Comparison of ENCODE assay signal across 9 cellular contexts in the genomic region with DNA sequence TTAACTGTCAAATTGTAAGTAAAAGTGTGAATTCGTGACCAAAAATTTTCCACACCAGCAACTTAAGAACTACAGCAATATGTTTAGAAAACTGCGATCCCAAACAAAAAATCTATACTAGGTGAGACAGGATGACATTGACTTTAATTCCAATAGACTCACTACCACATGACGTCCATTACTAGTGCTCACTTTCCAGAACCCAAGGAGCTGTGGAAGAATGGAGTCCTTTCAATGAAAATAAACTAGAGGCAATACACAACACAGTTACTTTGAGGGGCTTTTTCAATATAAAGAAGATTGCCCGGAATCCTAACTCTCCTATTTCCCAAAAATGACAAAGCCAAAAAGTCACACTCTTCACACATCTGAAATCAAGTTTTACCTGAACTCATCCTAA. TPM values are rescaled to one million over a fixed set of nuclear protein-coding genes. Genes with fewer than 3 reads are reported as not detected.
DNase-seq lines count a peak whose midpoint lies in the region; ATAC-seq and TF ChIP-seq lines count a peak whose summit lies in the region.
"Had no signal": no experiment of that assay in that cellular context is flagged by ENCODE, and none has a peak within 500 bp of the region (broad histone marks: within the 10 kb centered on the region; RNA-seq: fewer than 3 reads in every experiment).

No MANE protein-coding gene starts in this region.

- intact Hi-C loops in activated CD4-positive, alpha-beta memory T cell treated with anti-CD3 and anti-CD28 coated beads for 36 hours (cut with micrococcal nuclease) = loop anchor here (2.0 kb wide), 3 partner anchors 17 to 255 kb away; no protein-coding TSS in a partner anchor

- peak overlapping the region; percentile 74 for H3K4me3 ChIP-seq in H7 (ENCODE audit: insufficient read depth, low read depth, low read length)
- peak overlapping the region; percentile 95 for H3K4me3 ChIP-seq in hepatocyte
- peak overlapping the region; percentile 86 for H3K4me3 ChIP-seq in skeletal muscle satellite cell (ENCODE audit: low read length)
- H3K4me3 ChIP-seq in BE2C (ENCODE audit: low read depth, low read length) = no peak overlapping the region

- H3K27ac Mint-ChIP-seq in activated CD4-positive, alpha-beta memory T cell treated with anti-CD3 and anti-CD28 coated beads for 36 hours = no peak overlapping the region

- peak overlapping the region; percentile 93 for H3K9ac ChIP-seq in skeletal muscle satellite cell (ENCODE audit: low read depth, low read length)

- peaks cover 7% of the 10 kb centered on the region for H4K20me1 ChIP-seq in hepatocyte (ENCODE audit: insufficient read depth, poor library complexity, severe bottlenecking)

- WGBS in hepatocyte (ENCODE audit: low lambda C conversion rate, missing lambda C conversion rate) = 69% methylated on average over 4 of the region's 4 CpGs

- H3K4me2 ChIP-seq in hepatocyte (peak overlapping the region; percentile 88), skeletal muscle satellite cell (ENCODE audit: low read length) (peak overlapping the region; percentile 82)

- H3K4me1 ChIP-seq in hepatocyte (ENCODE audit: insufficient read depth) (peaks cover 5% of the 10 kb centered on the region), skeletal muscle satellite cell (ENCODE audit: control insufficient read depth, insufficient read depth, low read length) (peaks cover 41% of the 10 kb centered on the region), BE2C (no peaks in the 10 kb centered on the region)

- POLR2A ChIA-PET in activated CD4-positive, alpha-beta memory T cell treated with anti-CD3 and anti-CD28 coated beads for 36 hours (lab: Charles Lee) = no interaction called here
- POLR2A ChIA-PET in GM10248 (lab: Yijun Ruan, JAX) = no interaction called here

- H3K27ac ChIP-seq in hepatocyte = peak overlapping the region; percentile 93

- ATAC-seq in activated CD4-positive, CD25-positive, alpha-beta regulatory T cell treated with anti-CD3 and anti-CD28 coated beads, Interleukin-2, amount 50 U/mL, for 24 hours = no peak

- no peaks in the 10 kb centered on the region for H3K9me3 Mint-ChIP-seq in activated CD4-positive, alpha-beta memory T cell treated with anti-CD3 and anti-CD28 coated beads for 36 hours

- peaks cover 34% of the 10 kb centered on the region for H3K27me3 ChIP-seq in H7 (ENCODE audit: control insufficient read depth, insufficient read depth, low read length)
- no peaks in the 10 kb centered on the region for H3K27me3 ChIP-seq in hepatocyte
- H3K27me3 ChIP-seq in skeletal muscle satellite cell (ENCODE audit: control insufficient read depth, insufficient read depth, low read length) = no peaks in the 10 kb centered on the region
- peaks cover 70% of the 10 kb centered on the region for H3K27me3 ChIP-seq in BE2C

- CTCF ChIA-PET in activated CD4-positive, alpha-beta memory T cell treated with anti-CD3 and anti-CD28 coated beads for 36 hours (lab: Charles Lee) = interaction anchor here (1.0 kb wide), 1 partner anchor 256 kb away, joined by 3 read pairs; no protein-coding TSS in a partner anchor
- CTCF ChIA-PET in GM10248 (lab: Yijun Ruan, JAX) = interaction anchor here (1.2 to 2.0 kb wide), 3 partner anchors 11 to 197 kb away, joined by 3 to 6 read pairs (median 4); no protein-coding TSS in a partner anchor

- TF ChIP-seq CTCF in hepatocyte (IDR thresholded peaks at IDR 0.05; ENCODE audit: poor library complexity) = no peak
- no peak for TF ChIP-seq CTCF in BE2C (IDR thresholded peaks at IDR 0.05; ENCODE audit: low read depth, low read length)
- TF ChIP-seq CTCF in GM10248 (IDR thresholded peaks at IDR 0.05; ENCODE audit: control extremely low read depth, extremely low read depth, low read depth, missing control alignments) = no peak

- H3K9me2 ChIP-seq in hepatocyte (replicated peaks; ENCODE audit: insufficient read depth) = no peaks in the 10 kb centered on the region

- H2AFZ ChIP-seq in hepatocyte = peak overlapping the region; percentile 90

- no peaks in the 10 kb centered on the region for H3K36me3 Mint-ChIP-seq in activated CD4-positive, alpha-beta memory T cell treated with anti-CD3 and anti-CD28 coated beads for 36 hours

- H3K9me3 ChIP-seq in hepatocyte (ENCODE audit: low read depth) = no peaks in the 10 kb centered on the region
- no peaks in the 10 kb centered on the region for H3K9me3 ChIP-seq in skeletal muscle satellite cell (replicated peaks; ENCODE audit: low read length)
- no peaks in the 10 kb centered on the region; the same call in 1 of the 2 replicates for H3K9me3 ChIP-seq in BE2C

- peaks cover 14% of the 10 kb centered on the region for H3K4me1 Mint-ChIP-seq in activated CD4-positive, alpha-beta memory T cell treated with anti-CD3 and anti-CD28 coated beads for 36 hours (ENCODE audit: low read depth)

- peaks cover 51% of the 10 kb centered on the region for H3K79me2 ChIP-seq in hepatocyte

- peak overlapping the region; percentile 79 for H3K4me3 Mint-ChIP-seq in activated CD4-positive, alpha-beta memory T cell treated with anti-CD3 and anti-CD28 coated beads for 36 hours

- DNase-seq in H7 = no peak
- no peak for DNase-seq in activated CD4-positive, alpha-beta memory T cell treated with anti-CD3 and anti-CD28 coated beads for 36 hours
- no peak for DNase-seq in hepatocyte (ENCODE audit: low spot score)
- DNase-seq in BE2C = no peak
- DNase-seq in NCI-H345 (lab: John Stamatoyannopoulos, UW) = no peak
- DNase-seq in GM10248 (ENCODE audit: extremely low spot score) = no peak
- DNase-seq: NCI-H2171 had no signal

- peaks cover 37% of the 10 kb centered on the region for H3K27me3 Mint-ChIP-seq in activated CD4-positive, alpha-beta memory T cell treated with anti-CD3 and anti-CD28 coated beads for 36 hours

- H3K36me3 ChIP-seq in H7 (replicated peaks; ENCODE audit: control insufficient read depth, insufficient read depth, low read length) (no peaks in the 10 kb centered on the region), hepatocyte (replicated peaks; ENCODE audit: insufficient read depth, low read depth) (no peaks in the 10 kb centered on the region), skeletal muscle satellite cell (ENCODE audit: insufficient read depth, low read length) (peaks cover 27% of the 10 kb centered on the region), BE2C (no peaks in the 10 kb centered on the region)

RNA-seq across cellular contexts. Expression of a gene that starts 1.4 kb away (rescaled TPM):
- total RNA-seq in H7 (2014; rRNA removed; shearing (Covaris generic)) = 2.7 and 3.0 TPM in 2 replicates
- total RNA-seq in activated CD4-positive, alpha-beta memory T cell treated with anti-CD3 and anti-CD28 coated beads for 36 hours = 1 to 10 TPM; 3.2 to 3.5 TPM
- 71.0 and 83.2 TPM in 2 replicates for total RNA-seq in hepatocyte
- polyA plus RNA-seq in hepatocyte = 43.1 and 44.2 TPM in 2 replicates
- total RNA-seq in skeletal muscle satellite cell (2012; rRNA removed) = 159 and 170 TPM in 2 replicates
- 0.54 TPM for polyA plus RNA-seq in BE2C (2012; ENCODE audit: insufficient read depth, insufficient read length, low read depth)

Comparison
In these comparisons a context has a peak if more than half of its experiments do, and no peak if none do; other contexts are left out.
1. RNA of a gene that starts 1.4 kb away (total RNA-seq): 71.0 to 83.2 TPM in hepatocyte; 3.2 to 3.5 TPM in activated CD4-positive, alpha-beta memory T cell treated with anti-CD3 and anti-CD28 coated beads for 36 hours and 2.7 to 3.0 TPM in H7; every median in the first group is over 10 times any median in the second.